In the genomic region with DNA sequence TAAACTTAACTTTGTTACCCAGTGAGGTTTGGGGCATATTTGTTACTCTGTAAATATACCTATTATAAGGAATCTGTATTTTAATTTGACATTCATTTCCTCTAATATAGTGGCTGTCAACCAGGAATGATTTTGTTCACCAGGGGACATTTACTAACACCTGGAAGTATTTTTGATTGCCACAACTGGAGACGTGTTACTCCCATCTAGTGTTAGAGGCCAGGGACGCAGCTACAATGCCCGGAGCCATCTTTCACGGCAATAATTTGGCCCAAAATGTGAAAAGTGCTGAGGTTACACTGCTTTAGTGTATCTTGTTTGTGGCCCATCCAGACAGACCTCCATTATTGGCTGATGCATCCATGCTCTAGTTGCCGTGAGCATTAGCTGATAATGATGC, we compare ENCODE assay signal across 25 cellular contexts.
"Had no signal": no experiment of that assay in that cellular context is flagged by ENCODE, and none has a peak within 500 bp of the region (broad histone marks: within the 10 kb centered on the region; RNA-seq: fewer than 3 reads in every experiment).

No MANE protein-coding gene starts in this region.

- H3K4me3 ChIP-seq: left lung, ovary, prostate gland, right atrium auricular region, thyroid gland had no signal

- H3K36me3 Mint-ChIP-seq: activated naive CD4-positive, alpha-beta T cell treated with anti-CD3 and anti-CD28 coated beads, Interleukin-2, amount 50 U/mL, for 24 hours; immature natural killer cell; natural killer cell treated with Interleukin-12 subunit alpha and Interleukin-12 subunit beta and Interleukin-15 and Interleukin-18, amount 100 ng/mL, for 72 hours had no signal

- H3K27me3 ChIP-seq: foreskin keratinocyte, left lung, neutrophil, ovary, right atrium auricular region, thyroid gland had no signal

- ATAC-seq: activated CD8-positive, alpha-beta T cell treated with anti-CD3 and anti-CD28 coated beads, Interleukin-2, amount 10 ng/mL, durations not matched to agents 7 days and 5 days; foreskin keratinocyte; left lung; natural killer cell treated with Interleukin-12 subunit alpha and Interleukin-12 subunit beta and Interleukin-15 and Interleukin-18, amount 100 ng/mL, for 72 hours had no signal

- H3K4me3 Mint-ChIP-seq: activated CD8-positive, alpha-beta T cell treated with anti-CD3 and anti-CD28 coated beads, Interleukin-2, amount 10 ng/mL, durations not matched to agents 7 days and 5 days; activated naive CD4-positive, alpha-beta T cell treated with anti-CD3 and anti-CD28 coated beads, Interleukin-2, amount 50 U/mL, for 24 hours; immature natural killer cell; natural killer cell treated with Interleukin-12 subunit alpha and Interleukin-12 subunit beta and Interleukin-15 and Interleukin-18, amount 100 ng/mL, for 72 hours; stimulated activated naive CD8-positive, alpha-beta T cell treated with anti-CD3 and anti-CD28 coated beads, Interleukin-15, Interleukin-2, amounts not matched to agents 100 ng/mL and 50 ng/mL, for 24 hours had no signal

- H3K4me1 ChIP-seq: foreskin keratinocyte, left lung, prostate gland, right atrium auricular region, thyroid gland had no signal

- H3K27me3 Mint-ChIP-seq: activated naive CD4-positive, alpha-beta T cell treated with anti-CD3 and anti-CD28 coated beads, Interleukin-2, amount 50 U/mL, for 24 hours; natural killer cell treated with Interleukin-12 subunit alpha and Interleukin-12 subunit beta and Interleukin-15 and Interleukin-18, amount 100 ng/mL, for 72 hours; stimulated activated naive CD8-positive, alpha-beta T cell treated with anti-CD3 and anti-CD28 coated beads, Interleukin-15, Interleukin-2, amounts not matched to agents 100 ng/mL and 50 ng/mL, for 24 hours had no signal

- DNase-seq: activated CD4-positive, alpha-beta T cell treated with anti-CD3 and anti-CD28 coated beads for 1 hour; activated CD4-positive, alpha-beta T cell treated with anti-CD3 and anti-CD28 coated beads, Interleukin-2, amount 50 U/mL, for 1 hour; activated CD8-positive, alpha-beta T cell treated with anti-CD3 and anti-CD28 coated beads, Interleukin-2, amount 10 ng/mL, durations not matched to agents 7 days and 5 days; activated gamma-delta T cell treated with Interleukin-2 at 50 U/mL for 16 hours; aorta; central memory CD4-positive, alpha-beta T cell; dermis blood vessel endothelial cell; effector CD8-positive, alpha-beta T cell; foreskin keratinocyte; immature natural killer cell; left lung; mammary epithelial cell; ovary; stimulated activated CD4-positive, alpha-beta T cell treated with anti-CD3 and anti-CD28 coated beads, Interleukin-12 subunit alpha, Interleukin-12 subunit beta, amount 100 ng/mL, for 4 hours; stimulated activated CD4-positive, alpha-beta T cell treated with anti-CD3 and anti-CD28 coated beads, Interleukin-4, amount 100 ng/mL, for 4 hours; substantia nigra; thyroid gland; WERI-Rb-1 had no signal

- H3K36me3 ChIP-seq: left lung, neutrophil, ovary, prostate gland, right atrium auricular region, thyroid gland, WERI-Rb-1 had no signal

- H3K9me3 ChIP-seq: neutrophil, ovary, prostate gland, thyroid gland had no signal

- FAIRE-seq: TTC549 had no signal

- H3K4me1 Mint-ChIP-seq: activated naive CD4-positive, alpha-beta T cell treated with anti-CD3 and anti-CD28 coated beads, Interleukin-2, amount 50 U/mL, for 24 hours; immature natural killer cell had no signal

- H3K27ac ChIP-seq: foreskin keratinocyte, left lung, neutrophil, ovary, prostate gland, right atrium auricular region, thyroid gland, WERI-Rb-1 had no signal

- H3K27ac Mint-ChIP-seq: activated CD8-positive, alpha-beta T cell treated with anti-CD3 and anti-CD28 coated beads, Interleukin-2, amount 10 ng/mL, durations not matched to agents 7 days and 5 days; activated naive CD4-positive, alpha-beta T cell treated with anti-CD3 and anti-CD28 coated beads, Interleukin-2, amount 50 U/mL, for 24 hours; immature natural killer cell; natural killer cell treated with Interleukin-12 subunit alpha and Interleukin-12 subunit beta and Interleukin-15 and Interleukin-18, amount 100 ng/mL, for 72 hours; stimulated activated naive CD8-positive, alpha-beta T cell treated with anti-CD3 and anti-CD28 coated beads, Interleukin-15, Interleukin-2, amounts not matched to agents 100 ng/mL and 50 ng/mL, for 24 hours had no signal
